1 cellular context compared by ENCODE assay signal in the genomic region with DNA sequence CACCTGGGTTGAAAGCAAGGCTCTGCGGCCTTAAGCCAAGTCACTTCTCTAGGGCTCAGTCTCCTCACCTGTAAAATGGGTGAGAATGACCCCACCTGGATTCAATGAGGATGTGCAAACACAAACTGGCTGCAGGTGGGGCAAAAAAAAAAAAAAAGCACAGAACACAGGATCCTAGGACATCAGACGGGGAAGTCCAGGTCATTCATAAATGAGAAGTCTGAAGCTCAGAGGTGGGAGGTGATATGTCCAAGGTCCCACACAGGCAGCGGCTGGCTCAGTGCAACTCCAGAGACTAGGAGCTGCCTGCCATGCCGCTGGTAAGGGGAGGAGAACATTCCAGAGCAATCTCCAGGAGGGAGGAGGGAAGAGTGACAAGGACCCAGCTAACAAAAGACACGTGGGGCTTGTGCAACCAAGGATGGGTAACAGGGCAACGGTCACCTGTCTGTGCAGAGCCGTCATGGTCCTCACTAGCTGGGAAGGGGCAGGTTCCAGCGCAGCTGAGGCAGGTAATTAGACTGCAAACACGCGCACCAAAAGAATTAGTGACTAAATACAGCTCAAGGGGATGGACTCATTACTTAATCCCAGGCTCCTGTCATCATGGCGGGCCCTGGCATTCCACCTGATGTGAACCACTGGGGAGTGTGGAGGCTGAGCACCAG.
A peak's percentile ranks its signal among the peaks of the same experiment; 100 is the strongest.
TF ChIP-seq lines count a peak whose summit lies in the region.

No MANE protein-coding gene starts in this region.

TF ChIP-seq in HepG2, 621 proteins besides CTCF, POLR2A, EP300 and RAD21 (continued from another document and continues in another):
- TF ChIP-seq, protein P1, sequence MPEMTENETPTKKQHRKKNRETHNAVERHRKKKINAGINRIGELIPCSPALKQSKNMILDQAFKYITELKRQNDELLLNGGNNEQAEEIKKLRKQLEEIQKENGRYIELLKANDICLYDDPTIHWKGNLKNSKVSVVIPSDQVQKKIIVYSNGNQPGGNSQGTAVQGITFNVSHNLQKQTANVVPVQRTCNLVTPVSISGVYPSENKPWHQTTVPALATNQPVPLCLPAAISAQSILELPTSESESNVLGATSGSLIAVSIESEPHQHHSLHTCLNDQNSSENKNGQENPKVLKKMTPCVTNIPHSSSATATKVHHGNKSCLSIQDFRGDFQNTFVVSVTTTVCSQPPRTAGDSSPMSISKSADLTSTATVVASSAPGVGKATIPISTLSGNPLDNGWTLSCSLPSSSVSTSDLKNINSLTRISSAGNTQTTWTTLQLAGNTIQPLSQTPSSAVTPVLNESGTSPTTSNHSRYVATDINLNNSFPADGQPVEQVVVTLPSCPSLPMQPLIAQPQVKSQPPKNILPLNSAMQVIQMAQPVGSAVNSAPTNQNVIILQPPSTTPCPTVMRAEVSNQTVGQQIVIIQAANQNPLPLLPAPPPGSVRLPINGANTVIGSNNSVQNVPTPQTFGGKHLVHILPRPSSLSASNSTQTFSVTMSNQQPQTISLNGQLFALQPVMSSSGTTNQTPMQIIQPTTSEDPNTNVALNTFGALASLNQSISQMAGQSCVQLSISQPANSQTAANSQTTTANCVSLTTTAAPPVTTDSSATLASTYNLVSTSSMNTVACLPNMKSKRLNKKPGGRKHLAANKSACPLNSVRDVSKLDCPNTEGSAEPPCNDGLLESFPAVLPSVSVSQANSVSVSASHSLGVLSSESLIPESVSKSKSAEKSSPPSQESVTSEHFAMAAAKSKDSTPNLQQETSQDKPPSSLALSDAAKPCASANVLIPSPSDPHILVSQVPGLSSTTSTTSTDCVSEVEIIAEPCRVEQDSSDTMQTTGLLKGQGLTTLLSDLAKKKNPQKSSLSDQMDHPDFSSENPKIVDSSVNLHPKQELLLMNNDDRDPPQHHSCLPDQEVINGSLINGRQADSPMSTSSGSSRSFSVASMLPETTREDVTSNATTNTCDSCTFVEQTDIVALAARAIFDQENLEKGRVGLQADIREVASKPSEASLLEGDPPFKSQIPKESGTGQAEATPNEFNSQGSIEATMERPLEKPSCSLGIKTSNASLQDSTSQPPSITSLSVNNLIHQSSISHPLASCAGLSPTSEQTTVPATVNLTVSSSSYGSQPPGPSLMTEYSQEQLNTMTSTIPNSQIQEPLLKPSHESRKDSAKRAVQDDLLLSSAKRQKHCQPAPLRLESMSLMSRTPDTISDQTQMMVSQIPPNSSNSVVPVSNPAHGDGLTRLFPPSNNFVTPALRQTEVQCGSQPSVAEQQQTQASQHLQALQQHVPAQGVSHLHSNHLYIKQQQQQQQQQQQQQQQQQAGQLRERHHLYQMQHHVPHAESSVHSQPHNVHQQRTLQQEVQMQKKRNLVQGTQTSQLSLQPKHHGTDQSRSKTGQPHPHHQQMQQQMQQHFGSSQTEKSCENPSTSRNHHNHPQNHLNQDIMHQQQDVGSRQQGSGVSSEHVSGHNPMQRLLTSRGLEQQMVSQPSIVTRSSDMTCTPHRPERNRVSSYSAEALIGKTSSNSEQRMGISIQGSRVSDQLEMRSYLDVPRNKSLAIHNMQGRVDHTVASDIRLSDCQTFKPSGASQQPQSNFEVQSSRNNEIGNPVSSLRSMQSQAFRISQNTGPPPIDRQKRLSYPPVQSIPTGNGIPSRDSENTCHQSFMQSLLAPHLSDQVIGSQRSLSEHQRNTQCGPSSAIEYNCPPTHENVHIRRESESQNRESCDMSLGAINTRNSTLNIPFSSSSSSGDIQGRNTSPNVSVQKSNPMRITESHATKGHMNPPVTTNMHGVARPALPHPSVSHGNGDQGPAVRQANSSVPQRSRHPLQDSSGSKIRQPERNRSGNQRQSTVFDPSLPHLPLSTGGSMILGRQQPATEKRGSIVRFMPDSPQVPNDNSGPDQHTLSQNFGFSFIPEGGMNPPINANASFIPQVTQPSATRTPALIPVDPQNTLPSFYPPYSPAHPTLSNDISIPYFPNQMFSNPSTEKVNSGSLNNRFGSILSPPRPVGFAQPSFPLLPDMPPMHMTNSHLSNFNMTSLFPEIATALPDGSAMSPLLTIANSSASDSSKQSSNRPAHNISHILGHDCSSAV (CRISPR knock-in tag; IDR thresholded peaks at IDR 0.05; ENCODE audit: borderline replicate concordance): no peak
- TF ChIP-seq, protein P2, sequence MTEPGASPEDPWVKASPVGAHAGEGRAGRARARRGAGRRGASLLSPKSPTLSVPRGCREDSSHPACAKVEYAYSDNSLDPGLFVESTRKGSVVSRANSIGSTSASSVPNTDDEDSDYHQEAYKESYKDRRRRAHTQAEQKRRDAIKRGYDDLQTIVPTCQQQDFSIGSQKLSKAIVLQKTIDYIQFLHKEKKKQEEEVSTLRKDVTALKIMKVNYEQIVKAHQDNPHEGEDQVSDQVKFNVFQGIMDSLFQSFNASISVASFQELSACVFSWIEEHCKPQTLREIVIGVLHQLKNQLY (CRISPR knock-in tag; IDR thresholded peaks at IDR 0.05): peak; percentile 88
- 0 out of 2 replicates have a peak, but pooled peaks have one; percentile 14 for TF ChIP-seq NR2F6 (IDR thresholded peaks at IDR 0.05)
- peak; percentile 54; the same call in 1 of the 2 replicates for TF ChIP-seq NR2F6 (CRISPR knock-in tag; IDR thresholded peaks at IDR 0.05)
- TF ChIP-seq CC2D1A (CRISPR knock-in tag; IDR thresholded peaks at IDR 0.05): no peak
- TF ChIP-seq FOXA1 (IDR thresholded peaks at IDR 0.05): no peak
- 0 out of 2 replicates have a peak, but pooled peaks have one; percentile 8 for TF ChIP-seq FOXA1 (CRISPR knock-in tag; IDR thresholded peaks at IDR 0.05)
- 0 out of 2 replicates have a peak, but pooled peaks have one; percentile 43 for TF ChIP-seq ZNF224 (CRISPR knock-in tag; IDR thresholded peaks at IDR 0.05)
- TF ChIP-seq ZNF629 (CRISPR knock-in tag; conservative IDR thresholded peaks at IDR 0.05): peak; percentile 99
- TF ChIP-seq, protein P3, sequence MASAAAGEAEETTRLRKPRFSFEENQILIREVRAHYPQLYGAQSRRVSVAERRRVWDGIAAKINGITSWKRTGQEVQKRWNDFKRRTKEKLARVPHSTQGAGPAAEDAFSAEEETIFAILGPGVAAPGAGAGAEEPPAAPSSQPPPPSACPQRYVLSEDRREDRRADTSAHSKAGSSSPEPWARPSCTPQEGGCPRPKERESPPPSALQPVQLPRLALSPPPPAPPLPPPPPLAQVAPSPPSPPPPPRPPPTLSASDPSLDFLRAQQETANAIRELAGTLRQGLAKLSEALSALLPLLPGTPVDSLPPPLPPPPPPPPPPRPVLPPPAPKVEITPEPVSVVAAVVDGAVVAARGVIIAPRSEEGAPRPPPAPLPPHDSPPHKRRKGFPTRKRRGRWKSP (CRISPR knock-in tag; IDR thresholded peaks at IDR 0.05): peak; percentile 71; the same call in 1 of the 2 replicates
- no peak for TF ChIP-seq ZNF235 (CRISPR knock-in tag; IDR thresholded peaks at IDR 0.05; ENCODE audit: borderline replicate concordance)
- TF ChIP-seq, protein P4, sequence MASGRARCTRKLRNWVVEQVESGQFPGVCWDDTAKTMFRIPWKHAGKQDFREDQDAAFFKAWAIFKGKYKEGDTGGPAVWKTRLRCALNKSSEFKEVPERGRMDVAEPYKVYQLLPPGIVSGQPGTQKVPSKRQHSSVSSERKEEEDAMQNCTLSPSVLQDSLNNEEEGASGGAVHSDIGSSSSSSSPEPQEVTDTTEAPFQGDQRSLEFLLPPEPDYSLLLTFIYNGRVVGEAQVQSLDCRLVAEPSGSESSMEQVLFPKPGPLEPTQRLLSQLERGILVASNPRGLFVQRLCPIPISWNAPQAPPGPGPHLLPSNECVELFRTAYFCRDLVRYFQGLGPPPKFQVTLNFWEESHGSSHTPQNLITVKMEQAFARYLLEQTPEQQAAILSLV (CRISPR knock-in tag; IDR thresholded peaks at IDR 0.05; ENCODE audit: borderline replicate concordance): peak; percentile 46; the same call in 1 of the 2 replicates
- TF ChIP-seq ZFY (CRISPR knock-in tag; IDR thresholded peaks at IDR 0.05): peak; percentile 32; the same call in 1 of the 2 replicates
- TF ChIP-seq ZNF282 (IDR thresholded peaks at IDR 0.05; ENCODE audit: partially characterized antibody): no peak
- TF ChIP-seq ZNF329 (CRISPR knock-in tag; IDR thresholded peaks at IDR 0.05; ENCODE audit: low read depth): 0 out of 2 replicates have a peak, but pooled peaks have one; percentile 48
- TF ChIP-seq, protein P5, sequence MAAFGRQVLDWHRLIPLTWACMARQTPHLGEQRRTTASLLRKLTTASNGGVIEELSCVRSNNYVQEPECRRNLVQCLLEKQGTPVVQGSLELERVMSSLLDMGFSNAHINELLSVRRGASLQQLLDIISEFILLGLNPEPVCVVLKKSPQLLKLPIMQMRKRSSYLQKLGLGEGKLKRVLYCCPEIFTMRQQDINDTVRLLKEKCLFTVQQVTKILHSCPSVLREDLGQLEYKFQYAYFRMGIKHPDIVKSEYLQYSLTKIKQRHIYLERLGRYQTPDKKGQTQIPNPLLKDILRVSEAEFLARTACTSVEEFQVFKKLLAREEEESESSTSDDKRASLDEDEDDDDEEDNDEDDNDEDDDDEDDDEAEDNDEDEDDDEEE (CRISPR knock-in tag; IDR thresholded peaks at IDR 0.05): 0 out of 2 replicates have a peak, but pooled peaks have one; percentile 51
- TF ChIP-seq JUND (CRISPR knock-in tag; IDR thresholded peaks at IDR 0.05): peak; percentile 41; the same call in 1 of the 2 replicates
- TF ChIP-seq GZF1 (CRISPR knock-in tag; IDR thresholded peaks at IDR 0.05): peak; percentile 80; the same call in 1 of the 2 replicates
- peak; percentile 27; the same call in 1 of the 2 replicates for TF ChIP-seq ZFP37 (CRISPR knock-in tag; IDR thresholded peaks at IDR 0.05; ENCODE audit: borderline replicate concordance)
- TF ChIP-seq TEAD3 (CRISPR knock-in tag; optimal IDR thresholded peaks at IDR 0.05; ENCODE audit: borderline replicate concordance): peak; percentile 96
- TF ChIP-seq ZNF431 (CRISPR knock-in tag; IDR thresholded peaks at IDR 0.05; ENCODE audit: borderline replicate concordance, low read depth): no peak
- TF ChIP-seq FLYWCH1 (CRISPR knock-in tag; IDR thresholded peaks at IDR 0.05): 0 out of 2 replicates have a peak, but pooled peaks have one; percentile 44
- no peak for TF ChIP-seq FOXP1 (IDR thresholded peaks at IDR 0.05)
- peak; percentile 31; the same call in 1 of the 2 replicates for TF ChIP-seq FOXP1 (CRISPR knock-in tag; IDR thresholded peaks at IDR 0.05)
- peak; percentile 63; the same call in 1 of the 2 replicates for TF ChIP-seq ZNF605 (CRISPR knock-in tag; IDR thresholded peaks at IDR 0.05)
- TF ChIP-seq, protein P6, sequence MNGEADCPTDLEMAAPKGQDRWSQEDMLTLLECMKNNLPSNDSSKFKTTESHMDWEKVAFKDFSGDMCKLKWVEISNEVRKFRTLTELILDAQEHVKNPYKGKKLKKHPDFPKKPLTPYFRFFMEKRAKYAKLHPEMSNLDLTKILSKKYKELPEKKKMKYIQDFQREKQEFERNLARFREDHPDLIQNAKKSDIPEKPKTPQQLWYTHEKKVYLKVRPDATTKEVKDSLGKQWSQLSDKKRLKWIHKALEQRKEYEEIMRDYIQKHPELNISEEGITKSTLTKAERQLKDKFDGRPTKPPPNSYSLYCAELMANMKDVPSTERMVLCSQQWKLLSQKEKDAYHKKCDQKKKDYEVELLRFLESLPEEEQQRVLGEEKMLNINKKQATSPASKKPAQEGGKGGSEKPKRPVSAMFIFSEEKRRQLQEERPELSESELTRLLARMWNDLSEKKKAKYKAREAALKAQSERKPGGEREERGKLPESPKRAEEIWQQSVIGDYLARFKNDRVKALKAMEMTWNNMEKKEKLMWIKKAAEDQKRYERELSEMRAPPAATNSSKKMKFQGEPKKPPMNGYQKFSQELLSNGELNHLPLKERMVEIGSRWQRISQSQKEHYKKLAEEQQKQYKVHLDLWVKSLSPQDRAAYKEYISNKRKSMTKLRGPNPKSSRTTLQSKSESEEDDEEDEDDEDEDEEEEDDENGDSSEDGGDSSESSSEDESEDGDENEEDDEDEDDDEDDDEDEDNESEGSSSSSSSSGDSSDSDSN (CRISPR knock-in tag; IDR thresholded peaks at IDR 0.05): peak; percentile 31; the same call in 1 of the 2 replicates
- TF ChIP-seq NCOR1 (IDR thresholded peaks at IDR 0.05; ENCODE audit: borderline replicate concordance, low read length): peak; percentile 73
- peak; percentile 63; the same call in 1 of the 2 replicates for TF ChIP-seq MEIS2 (CRISPR knock-in tag; IDR thresholded peaks at IDR 0.05)
- peak; percentile 56; the same call in 1 of the 2 replicates for TF ChIP-seq ZNF225 (CRISPR knock-in tag; IDR thresholded peaks at IDR 0.05)
- TF ChIP-seq, protein P7, sequence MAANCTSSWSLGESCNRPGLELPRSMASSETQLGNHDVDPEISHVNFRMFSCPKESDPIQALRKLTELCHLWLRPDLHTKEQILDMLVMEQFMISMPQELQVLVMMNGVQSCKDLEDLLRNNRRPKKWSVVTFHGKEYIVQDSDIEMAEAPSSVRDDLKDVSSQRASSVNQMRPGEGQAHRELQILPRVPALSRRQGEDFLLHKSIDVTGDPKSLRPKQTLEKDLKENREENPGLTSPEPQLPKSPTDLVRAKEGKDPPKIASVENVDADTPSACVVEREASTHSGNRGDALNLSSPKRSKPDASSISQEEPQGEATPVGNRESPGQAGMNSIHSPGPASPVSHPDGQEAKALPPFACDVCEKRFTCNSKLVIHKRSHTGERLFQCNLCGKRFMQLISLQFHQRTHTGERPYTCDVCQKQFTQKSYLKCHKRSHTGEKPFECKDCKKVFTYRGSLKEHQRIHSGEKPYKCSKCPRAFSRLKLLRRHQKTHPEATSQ (CRISPR knock-in tag; IDR thresholded peaks at IDR 0.05; ENCODE audit: borderline replicate concordance): 0 out of 2 replicates have a peak, but pooled peaks have one; percentile 40
- 0 out of 2 replicates have a peak, but pooled peaks have one; percentile 53 for TF ChIP-seq ZNF772 (CRISPR knock-in tag; IDR thresholded peaks at IDR 0.05)
- TF ChIP-seq PPARG (CRISPR knock-in tag; conservative IDR thresholded peaks at IDR 0.05): peak; percentile 73
- TF ChIP-seq ZNF160 (CRISPR knock-in tag; IDR thresholded peaks at IDR 0.05): no peak
- TF ChIP-seq CEBPG (CRISPR knock-in tag; IDR thresholded peaks at IDR 0.05): peak; percentile 91
- 0 out of 2 replicates have a peak, but pooled peaks have one; percentile 66 for TF ChIP-seq ZNF678 (CRISPR knock-in tag; IDR thresholded peaks at IDR 0.05)
- TF ChIP-seq NR1H2 (CRISPR knock-in tag; IDR thresholded peaks at IDR 0.05; ENCODE audit: borderline replicate concordance, low read depth): no peak
- peak; percentile 59; the same call in 1 of the 2 replicates for TF ChIP-seq ZNF430 (CRISPR knock-in tag; IDR thresholded peaks at IDR 0.05)
- TF ChIP-seq ZEB1 (IDR thresholded peaks at IDR 0.05; ENCODE audit: insufficient replicate concordance, low read depth): peak; percentile 75
- TF ChIP-seq, protein P8, sequence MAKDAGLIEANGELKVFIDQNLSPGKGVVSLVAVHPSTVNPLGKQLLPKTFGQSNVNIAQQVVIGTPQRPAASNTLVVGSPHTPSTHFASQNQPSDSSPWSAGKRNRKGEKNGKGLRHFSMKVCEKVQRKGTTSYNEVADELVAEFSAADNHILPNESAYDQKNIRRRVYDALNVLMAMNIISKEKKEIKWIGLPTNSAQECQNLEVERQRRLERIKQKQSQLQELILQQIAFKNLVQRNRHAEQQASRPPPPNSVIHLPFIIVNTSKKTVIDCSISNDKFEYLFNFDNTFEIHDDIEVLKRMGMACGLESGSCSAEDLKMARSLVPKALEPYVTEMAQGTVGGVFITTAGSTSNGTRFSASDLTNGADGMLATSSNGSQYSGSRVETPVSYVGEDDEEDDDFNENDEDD (CRISPR knock-in tag; IDR thresholded peaks at IDR 0.05; ENCODE audit: borderline replicate concordance): peak; percentile 95
- peak; percentile 81; the same call in 1 of the 2 replicates for TF ChIP-seq ZNF672 (CRISPR knock-in tag; IDR thresholded peaks at IDR 0.05)
- TF ChIP-seq ELF3 (CRISPR knock-in tag; IDR thresholded peaks at IDR 0.05): no peak
- peak; percentile 84 for TF ChIP-seq ZMYM2 (CRISPR knock-in tag; IDR thresholded peaks at IDR 0.05)
- peak; percentile 87; the same call in 1 of the 2 replicates for TF ChIP-seq HES4 (CRISPR knock-in tag; IDR thresholded peaks at IDR 0.05; ENCODE audit: borderline replicate concordance)
- TF ChIP-seq TBX2 (CRISPR knock-in tag; IDR thresholded peaks at IDR 0.05; ENCODE audit: borderline replicate concordance): peak; percentile 47; the same call in 1 of the 2 replicates
- TF ChIP-seq ATF7 (IDR thresholded peaks at IDR 0.05): no peak
- TF ChIP-seq ATF7 (CRISPR knock-in tag; IDR thresholded peaks at IDR 0.05): 0 out of 2 replicates have a peak, but pooled peaks have one; percentile 57
